ENCODE assay signal across 8 cellular contexts in genomic region chr7:149239345-149240143, GRCh38.
DNase-seq lines count a peak whose midpoint lies in the region; ATAC-seq lines count a peak whose summit lies in the region.

Gene ZNF212, plus strand, starts transcription at chr7:149239651. Its CDS starts 128 bp downstream, at chr7:149239779.

- H3K36me3 Mint-ChIP-seq in central memory CD8-positive, alpha-beta T cell (ENCODE audit: insufficient read depth): peaks cover 11% of the 10 kb centered on the region

- peaks cover 29% of the 10 kb centered on the region for H3K4me1 Mint-ChIP-seq in central memory CD8-positive, alpha-beta T cell

- H3K4me3 Mint-ChIP-seq in central memory CD8-positive, alpha-beta T cell: peak within 1 kb of the TSS; percentile 91

- DNase-seq in AML-193 (lab: John Stamatoyannopoulos, UW): peak; percentile 87 to 92
- peak; percentile 65 to 89 for DNase-seq in NCI-H446 (lab: John Stamatoyannopoulos, UW)
- peak; percentile 84 for DNase-seq in activated CD4-positive, CD25-positive, alpha-beta regulatory T cell treated with anti-CD3 and anti-CD28 coated beads, Interleukin-2, amount 50 U/mL, for 16 hours (ENCODE audit: low read depth, low spot score)
- DNase-seq in central memory CD8-positive, alpha-beta T cell (ENCODE audit: low spot score in 2 of 2): peak; percentile 74 to 75
- peak; percentile 85 for DNase-seq in kidney glomerular epithelial cell (lab: John Stamatoyannopoulos, UW)
- DNase-seq in stimulated activated CD4-positive, alpha-beta T cell treated with anti-CD3 and anti-CD28 coated beads, Interleukin-1b, Interleukin-23, amount 100 ng/mL, for 1 hour (ENCODE audit: low read depth in 2 of 2): peak; percentile 71 to 78

- H3K27ac Mint-ChIP-seq in central memory CD8-positive, alpha-beta T cell (ENCODE audit: low read depth): peak within 1 kb of the TSS; percentile 90

- H3K9me3 Mint-ChIP-seq in central memory CD8-positive, alpha-beta T cell: peaks cover 5% of the 10 kb centered on the region

- ATAC-seq in GM19035 (IDR thresholded peaks at IDR 0.05; ENCODE audit: unreplicated experiment): peak; percentile 99
- ATAC-seq in HG03342 (IDR thresholded peaks at IDR 0.05; ENCODE audit: unreplicated experiment): peak; percentile 97
- peak; percentile 99 for ATAC-seq in central memory CD8-positive, alpha-beta T cell (replicated peaks; ENCODE audit: extremely low read depth, poor library complexity, severe bottlenecking)

- peaks cover 10% of the 10 kb centered on the region for H3K27me3 Mint-ChIP-seq in central memory CD8-positive, alpha-beta T cell

Comparison
In these comparisons a context has a peak if more than half of its experiments do, and no peak if none do; other contexts are left out.
1. Peak in every context shown above with its lines: DNase-seq and ATAC-seq.